ENCODE assay signal across 22 cellular contexts in the genomic region with DNA sequence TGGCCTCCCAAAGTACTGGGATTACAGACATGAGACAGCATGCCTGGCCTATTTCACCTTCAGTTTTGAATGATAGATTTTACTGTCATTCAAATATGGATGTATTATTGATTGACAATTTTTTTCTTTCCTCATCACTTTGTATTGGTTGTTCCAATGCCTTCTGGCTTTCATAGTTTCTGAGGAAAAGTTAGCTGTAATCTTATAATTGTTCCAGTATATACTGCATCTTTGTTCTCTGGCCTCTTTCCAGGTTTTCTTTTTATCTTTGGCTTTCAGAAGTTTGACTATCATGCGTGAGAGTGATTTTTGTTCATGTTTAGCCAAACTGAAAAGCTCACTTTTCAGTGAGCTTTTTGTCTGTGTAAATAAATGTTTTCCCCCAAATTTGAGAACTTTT.
A peak's percentile ranks its signal among the peaks of the same experiment; 100 is the strongest.
DNase-seq lines count a peak whose midpoint lies in the region; TF ChIP-seq lines count a peak whose summit lies in the region.
"Had no signal": no experiment of that assay in that cellular context is flagged by ENCODE, and none has a peak within 500 bp of the region (broad histone marks: within the 10 kb centered on the region; RNA-seq: fewer than 3 reads in every experiment).

No MANE protein-coding gene starts in this region.

- no peak overlapping the region for H3K4me3 ChIP-seq in astrocyte of the spinal cord (ENCODE audit: low read depth, low read length)
- H3K4me3 ChIP-seq in lower leg skin (ENCODE audit: low read depth, poor library complexity, severe bottlenecking): no peak overlapping the region
- H3K4me3 ChIP-seq: ascending aorta, psoas muscle, SK-N-MC, transverse colon had no signal

- WGBS in lower leg skin, 2 donors: 97 to 100% methylated on average over 1 of the region's 1 CpG

- intact Hi-C loops in lower leg skin (cut with DNase I; ENCODE audit: low total_unique reads): no loop called here

- in situ Hi-C loops in ACHN (cut with HindIII; ENCODE audit: low pct_ligation_motif_present, low pct_unique_long_range_greater_than_20kb, low sequenced_read_pairs) (no loop called here), Caki2 (cut with HindIII; ENCODE audit: low pct_unique_long_range_greater_than_20kb, low sequenced_read_pairs) (no loop called here), astrocyte of the spinal cord (cut with HindIII; ENCODE audit: low sequenced_read_pairs) (no loop called here)

- no peak for TF ChIP-seq CTCF in astrocyte of the spinal cord (IDR thresholded peaks at IDR 0.05; ENCODE audit: low read depth, low read length)
- TF ChIP-seq CTCF in lower leg skin (IDR thresholded peaks at IDR 0.05): no peak

- DNase-seq in ACHN (peak; percentile 34), Caki2 (ENCODE audit: low read depth) (peak; percentile 26), NCI-H69 (lab: John Stamatoyannopoulos, UW) (peak; percentile 0), astrocyte of the spinal cord (ENCODE audit: low read depth, low spot score) (peak; percentile 24), lower leg skin (ENCODE audit: low spot score in 2 of 2) (no peak), iPS-NIHi7 (ENCODE audit: extremely low spot score) (no peak), D341Med (ENCODE audit: low spot score) (no peak)
- DNase-seq: activated CD4-positive, alpha-beta T cell treated with anti-CD3 and anti-CD28 coated beads, Interleukin-2, amount 50 U/mL, for 48 hours; activated CD8-positive, alpha-beta memory T cell treated with anti-CD3 and anti-CD28 coated beads, Interleukin-2, amount 50 U/mL, for 48 hours; CD4-positive, CD25-positive, alpha-beta regulatory T cell; central memory CD4-positive, alpha-beta T cell; dermis blood vessel endothelial cell; DMS79; H7; NCI-H1417; NCI-H2171 treated with DMSO at 0.1 percent for 48 hours; NCI-H524 treated with DMSO at 0.1 percent for 48 hours; psoas muscle; T-helper 9 cell; transverse colon had no signal

- TF ChIP-seq POLR2A in lower leg skin (IDR thresholded peaks at IDR 0.05): no peak

Comparison
In these comparisons a context has a peak if more than half of its experiments do, and no peak if none do; other contexts are left out.
1. DNase-seq: peak in ACHN (single experiment), Caki2 (single experiment), NCI-H69 (single experiment) and astrocyte of the spinal cord (single experiment); none in lower leg skin (0 of 2), iPS-NIHi7 (single experiment) and D341Med (single experiment).